1 cellular context compared by ENCODE assay signal in the genomic region with DNA sequence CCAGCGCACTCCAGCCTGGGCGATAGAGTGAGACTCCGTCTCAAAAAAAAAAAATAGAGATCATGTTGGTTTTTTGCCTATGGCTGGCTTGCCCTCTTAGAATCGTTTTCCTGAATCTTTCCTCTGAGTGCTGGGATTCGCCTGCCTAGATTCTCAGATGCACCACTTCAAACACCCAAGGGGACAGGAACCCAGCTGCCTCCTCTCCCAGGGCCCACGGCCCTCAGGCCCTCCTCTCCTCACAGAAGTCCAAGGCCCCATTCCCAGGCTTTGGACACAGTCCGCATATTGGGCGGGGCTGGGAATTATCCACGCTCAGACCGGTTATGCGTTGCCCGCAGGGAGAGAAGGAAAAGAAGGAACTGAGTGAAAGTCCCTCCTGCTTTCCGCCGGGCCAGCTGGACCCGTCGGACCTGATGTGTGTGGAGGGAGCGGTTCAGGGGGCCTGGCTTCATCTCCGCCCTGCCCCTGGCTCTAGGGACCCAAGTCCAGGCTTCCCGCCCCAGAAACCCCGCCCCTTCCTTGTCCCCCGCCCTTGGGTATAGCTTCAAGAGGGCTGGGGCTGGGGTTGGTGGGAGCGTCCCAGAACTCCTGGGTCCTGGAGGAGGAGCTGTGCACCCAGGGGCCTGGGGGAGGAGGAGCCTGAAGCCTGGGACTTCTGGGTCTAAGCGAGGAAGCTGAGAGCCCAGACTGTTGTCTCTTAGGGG.
TF ChIP-seq lines count a peak whose summit lies in the region.

No MANE protein-coding gene starts in this region.

TF ChIP-seq in HepG2, 621 proteins besides CTCF, POLR2A, EP300 and RAD21 (continues in another document):
- no peak for TF ChIP-seq MXI1 (IDR thresholded peaks at IDR 0.05; ENCODE audit: borderline replicate concordance, low read depth, low read length)
- no peak for TF ChIP-seq SAFB2 (CRISPR knock-in tag; IDR thresholded peaks at IDR 0.05; ENCODE audit: borderline replicate concordance, low read depth)
- TF ChIP-seq, protein P1, sequence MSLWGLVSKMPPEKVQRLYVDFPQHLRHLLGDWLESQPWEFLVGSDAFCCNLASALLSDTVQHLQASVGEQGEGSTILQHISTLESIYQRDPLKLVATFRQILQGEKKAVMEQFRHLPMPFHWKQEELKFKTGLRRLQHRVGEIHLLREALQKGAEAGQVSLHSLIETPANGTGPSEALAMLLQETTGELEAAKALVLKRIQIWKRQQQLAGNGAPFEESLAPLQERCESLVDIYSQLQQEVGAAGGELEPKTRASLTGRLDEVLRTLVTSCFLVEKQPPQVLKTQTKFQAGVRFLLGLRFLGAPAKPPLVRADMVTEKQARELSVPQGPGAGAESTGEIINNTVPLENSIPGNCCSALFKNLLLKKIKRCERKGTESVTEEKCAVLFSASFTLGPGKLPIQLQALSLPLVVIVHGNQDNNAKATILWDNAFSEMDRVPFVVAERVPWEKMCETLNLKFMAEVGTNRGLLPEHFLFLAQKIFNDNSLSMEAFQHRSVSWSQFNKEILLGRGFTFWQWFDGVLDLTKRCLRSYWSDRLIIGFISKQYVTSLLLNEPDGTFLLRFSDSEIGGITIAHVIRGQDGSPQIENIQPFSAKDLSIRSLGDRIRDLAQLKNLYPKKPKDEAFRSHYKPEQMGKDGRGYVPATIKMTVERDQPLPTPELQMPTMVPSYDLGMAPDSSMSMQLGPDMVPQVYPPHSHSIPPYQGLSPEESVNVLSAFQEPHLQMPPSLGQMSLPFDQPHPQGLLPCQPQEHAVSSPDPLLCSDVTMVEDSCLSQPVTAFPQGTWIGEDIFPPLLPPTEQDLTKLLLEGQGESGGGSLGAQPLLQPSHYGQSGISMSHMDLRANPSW (CRISPR knock-in tag; IDR thresholded peaks at IDR 0.05; ENCODE audit: borderline replicate concordance), result no peak
- no peak for TF ChIP-seq KAT2B (IDR thresholded peaks at IDR 0.05; ENCODE audit: borderline replicate concordance, low read depth, low read length)
- TF ChIP-seq SMARCE1 (IDR thresholded peaks at IDR 0.05; ENCODE audit: borderline replicate concordance), result no peak
- 0 out of 2 replicates have a peak, but pooled peaks have one; percentile 31 for TF ChIP-seq ZNF572 (CRISPR knock-in tag; IDR thresholded peaks at IDR 0.05)
- TF ChIP-seq KLF13 (CRISPR knock-in tag; IDR thresholded peaks at IDR 0.05), result no peak
- no peak for TF ChIP-seq ATM (IDR thresholded peaks at IDR 0.05; ENCODE audit: borderline replicate concordance)
- no peak for TF ChIP-seq ERF (CRISPR knock-in tag; IDR thresholded peaks at IDR 0.05)
- peak; percentile 58; the same call in 1 of the 2 replicates for TF ChIP-seq ZNF501 (CRISPR knock-in tag; IDR thresholded peaks at IDR 0.05)
- no peak for TF ChIP-seq HNRNPLL (IDR thresholded peaks at IDR 0.05; ENCODE audit: low read depth, low read length, poor library complexity, severe bottlenecking)
- TF ChIP-seq HOXA9 (CRISPR knock-in tag; IDR thresholded peaks at IDR 0.05; ENCODE audit: borderline replicate concordance), result no peak
- TF ChIP-seq, protein P2, sequence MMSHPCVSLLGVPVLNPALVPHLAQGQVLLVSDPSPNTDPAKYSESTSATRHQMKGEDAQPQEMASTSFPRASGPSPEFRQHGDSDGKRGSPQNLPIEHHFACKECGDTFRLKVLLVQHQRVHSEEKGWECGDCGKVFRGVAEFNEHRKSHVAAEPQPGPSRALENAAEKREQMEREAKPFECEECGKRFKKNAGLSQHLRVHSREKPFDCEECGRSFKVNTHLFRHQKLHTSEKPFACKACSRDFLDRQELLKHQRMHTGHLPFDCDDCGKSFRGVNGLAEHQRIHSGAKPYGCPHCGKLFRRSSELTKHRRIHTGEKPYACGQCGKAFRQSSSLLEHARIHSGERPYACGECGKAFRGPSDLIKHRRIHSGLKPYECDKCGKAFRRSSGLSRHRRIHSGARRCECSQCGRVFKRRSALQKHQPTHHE (CRISPR knock-in tag; IDR thresholded peaks at IDR 0.05; ENCODE audit: borderline replicate concordance), result no peak
- no peak for TF ChIP-seq ZNF24 (IDR thresholded peaks at IDR 0.05)
- TF ChIP-seq, protein P3, sequence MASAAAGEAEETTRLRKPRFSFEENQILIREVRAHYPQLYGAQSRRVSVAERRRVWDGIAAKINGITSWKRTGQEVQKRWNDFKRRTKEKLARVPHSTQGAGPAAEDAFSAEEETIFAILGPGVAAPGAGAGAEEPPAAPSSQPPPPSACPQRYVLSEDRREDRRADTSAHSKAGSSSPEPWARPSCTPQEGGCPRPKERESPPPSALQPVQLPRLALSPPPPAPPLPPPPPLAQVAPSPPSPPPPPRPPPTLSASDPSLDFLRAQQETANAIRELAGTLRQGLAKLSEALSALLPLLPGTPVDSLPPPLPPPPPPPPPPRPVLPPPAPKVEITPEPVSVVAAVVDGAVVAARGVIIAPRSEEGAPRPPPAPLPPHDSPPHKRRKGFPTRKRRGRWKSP (CRISPR knock-in tag; IDR thresholded peaks at IDR 0.05), result no peak
- TF ChIP-seq, protein P4, sequence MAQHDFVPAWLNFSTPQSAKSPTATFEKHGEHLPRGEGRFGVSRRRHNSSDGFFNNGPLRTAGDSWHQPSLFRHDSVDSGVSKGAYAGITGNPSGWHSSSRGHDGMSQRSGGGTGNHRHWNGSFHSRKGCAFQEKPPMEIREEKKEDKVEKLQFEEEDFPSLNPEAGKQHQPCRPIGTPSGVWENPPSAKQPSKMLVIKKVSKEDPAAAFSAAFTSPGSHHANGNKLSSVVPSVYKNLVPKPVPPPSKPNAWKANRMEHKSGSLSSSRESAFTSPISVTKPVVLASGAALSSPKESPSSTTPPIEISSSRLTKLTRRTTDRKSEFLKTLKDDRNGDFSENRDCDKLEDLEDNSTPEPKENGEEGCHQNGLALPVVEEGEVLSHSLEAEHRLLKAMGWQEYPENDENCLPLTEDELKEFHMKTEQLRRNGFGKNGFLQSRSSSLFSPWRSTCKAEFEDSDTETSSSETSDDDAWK (CRISPR knock-in tag; IDR thresholded peaks at IDR 0.05), result no peak
- TF ChIP-seq NFYC (CRISPR knock-in tag; IDR thresholded peaks at IDR 0.05), result no peak
- no peak for TF ChIP-seq NR2F6 (IDR thresholded peaks at IDR 0.05)
- no peak for TF ChIP-seq NR2F6 (CRISPR knock-in tag; IDR thresholded peaks at IDR 0.05)
- peak; percentile 51; the same call in 1 of the 2 replicates for TF ChIP-seq ZNF121 (CRISPR knock-in tag; IDR thresholded peaks at IDR 0.05)
- no peak for TF ChIP-seq ZNF841 (CRISPR knock-in tag; IDR thresholded peaks at IDR 0.05; ENCODE audit: borderline replicate concordance)
- TF ChIP-seq, protein P5, sequence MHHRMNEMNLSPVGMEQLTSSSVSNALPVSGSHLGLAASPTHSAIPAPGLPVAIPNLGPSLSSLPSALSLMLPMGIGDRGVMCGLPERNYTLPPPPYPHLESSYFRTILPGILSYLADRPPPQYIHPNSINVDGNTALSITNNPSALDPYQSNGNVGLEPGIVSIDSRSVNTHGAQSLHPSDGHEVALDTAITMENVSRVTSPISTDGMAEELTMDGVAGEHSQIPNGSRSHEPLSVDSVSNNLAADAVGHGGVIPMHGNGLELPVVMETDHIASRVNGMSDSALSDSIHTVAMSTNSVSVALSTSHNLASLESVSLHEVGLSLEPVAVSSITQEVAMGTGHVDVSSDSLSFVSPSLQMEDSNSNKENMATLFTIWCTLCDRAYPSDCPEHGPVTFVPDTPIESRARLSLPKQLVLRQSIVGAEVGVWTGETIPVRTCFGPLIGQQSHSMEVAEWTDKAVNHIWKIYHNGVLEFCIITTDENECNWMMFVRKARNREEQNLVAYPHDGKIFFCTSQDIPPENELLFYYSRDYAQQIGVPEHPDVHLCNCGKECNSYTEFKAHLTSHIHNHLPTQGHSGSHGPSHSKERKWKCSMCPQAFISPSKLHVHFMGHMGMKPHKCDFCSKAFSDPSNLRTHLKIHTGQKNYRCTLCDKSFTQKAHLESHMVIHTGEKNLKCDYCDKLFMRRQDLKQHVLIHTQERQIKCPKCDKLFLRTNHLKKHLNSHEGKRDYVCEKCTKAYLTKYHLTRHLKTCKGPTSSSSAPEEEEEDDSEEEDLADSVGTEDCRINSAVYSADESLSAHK (CRISPR knock-in tag; IDR thresholded peaks at IDR 0.05; ENCODE audit: borderline replicate concordance), result no peak
- TF ChIP-seq SAP130 (CRISPR knock-in tag; IDR thresholded peaks at IDR 0.05; ENCODE audit: low read depth), result peak; percentile 84
- TF ChIP-seq ZC3H4 (CRISPR knock-in tag; IDR thresholded peaks at IDR 0.05; ENCODE audit: borderline replicate concordance), result no peak
- TF ChIP-seq U2AF1 (optimal IDR thresholded peaks at IDR 0.05; ENCODE audit: low read depth, low read length), result no peak
- TF ChIP-seq ZNF75D (CRISPR knock-in tag; IDR thresholded peaks at IDR 0.05; ENCODE audit: borderline replicate concordance), result no peak
- no peak for TF ChIP-seq ZNF496 (CRISPR knock-in tag; IDR thresholded peaks at IDR 0.05; ENCODE audit: insufficient replicate concordance)
- 0 out of 2 replicates have a peak, but pooled peaks have one; percentile 56 for TF ChIP-seq ZNF772 (CRISPR knock-in tag; IDR thresholded peaks at IDR 0.05)
- peak; percentile 66; the same call in 1 of the 2 replicates for TF ChIP-seq ZNF747 (CRISPR knock-in tag; IDR thresholded peaks at IDR 0.05; ENCODE audit: borderline replicate concordance)
- TF ChIP-seq, protein P6, sequence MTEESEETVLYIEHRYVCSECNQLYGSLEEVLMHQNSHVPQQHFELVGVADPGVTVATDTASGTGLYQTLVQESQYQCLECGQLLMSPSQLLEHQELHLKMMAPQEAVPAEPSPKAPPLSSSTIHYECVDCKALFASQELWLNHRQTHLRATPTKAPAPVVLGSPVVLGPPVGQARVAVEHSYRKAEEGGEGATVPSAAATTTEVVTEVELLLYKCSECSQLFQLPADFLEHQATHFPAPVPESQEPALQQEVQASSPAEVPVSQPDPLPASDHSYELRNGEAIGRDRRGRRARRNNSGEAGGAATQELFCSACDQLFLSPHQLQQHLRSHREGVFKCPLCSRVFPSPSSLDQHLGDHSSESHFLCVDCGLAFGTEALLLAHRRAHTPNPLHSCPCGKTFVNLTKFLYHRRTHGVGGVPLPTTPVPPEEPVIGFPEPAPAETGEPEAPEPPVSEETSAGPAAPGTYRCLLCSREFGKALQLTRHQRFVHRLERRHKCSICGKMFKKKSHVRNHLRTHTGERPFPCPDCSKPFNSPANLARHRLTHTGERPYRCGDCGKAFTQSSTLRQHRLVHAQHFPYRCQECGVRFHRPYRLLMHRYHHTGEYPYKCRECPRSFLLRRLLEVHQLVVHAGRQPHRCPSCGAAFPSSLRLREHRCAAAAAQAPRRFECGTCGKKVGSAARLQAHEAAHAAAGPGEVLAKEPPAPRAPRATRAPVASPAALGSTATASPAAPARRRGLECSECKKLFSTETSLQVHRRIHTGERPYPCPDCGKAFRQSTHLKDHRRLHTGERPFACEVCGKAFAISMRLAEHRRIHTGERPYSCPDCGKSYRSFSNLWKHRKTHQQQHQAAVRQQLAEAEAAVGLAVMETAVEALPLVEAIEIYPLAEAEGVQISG (CRISPR knock-in tag; IDR thresholded peaks at IDR 0.05), result peak; percentile 30; the same call in 1 of the 2 replicates
- no peak for TF ChIP-seq ZNF235 (CRISPR knock-in tag; IDR thresholded peaks at IDR 0.05; ENCODE audit: borderline replicate concordance)
- no peak for TF ChIP-seq TCF12 (IDR thresholded peaks at IDR 0.05)
- TF ChIP-seq TCF12 (CRISPR knock-in tag; IDR thresholded peaks at IDR 0.05), result no peak
- no peak for TF ChIP-seq ZBTB21 (CRISPR knock-in tag; IDR thresholded peaks at IDR 0.05)
- TF ChIP-seq MTF2 (CRISPR knock-in tag; IDR thresholded peaks at IDR 0.05; ENCODE audit: borderline replicate concordance), result no peak
- no peak for TF ChIP-seq ZNF234 (CRISPR knock-in tag; conservative IDR thresholded peaks at IDR 0.05)
- no peak for TF ChIP-seq ZNF160 (CRISPR knock-in tag; IDR thresholded peaks at IDR 0.05)
- TF ChIP-seq ZNF431 (CRISPR knock-in tag; IDR thresholded peaks at IDR 0.05; ENCODE audit: borderline replicate concordance, low read depth), result no peak
- TF ChIP-seq ZNF441 (CRISPR knock-in tag; IDR thresholded peaks at IDR 0.05; ENCODE audit: borderline replicate concordance), result peak; percentile 95; the same call in 1 of the 2 replicates
- TF ChIP-seq ZNF839 (CRISPR knock-in tag; IDR thresholded peaks at IDR 0.05; ENCODE audit: borderline replicate concordance), result no peak
- no peak for TF ChIP-seq TCF7L2 (IDR thresholded peaks at IDR 0.05; ENCODE audit: low read depth, low read length)
- no peak for TF ChIP-seq ZNF619 (CRISPR knock-in tag; IDR thresholded peaks at IDR 0.05)
- peak; percentile 69; the same call in 1 of the 2 replicates for TF ChIP-seq GATAD1 (CRISPR knock-in tag; IDR thresholded peaks at IDR 0.05)
- no peak for TF ChIP-seq ZNF256 (CRISPR knock-in tag; conservative IDR thresholded peaks at IDR 0.05)
- TF ChIP-seq NFKBIZ (CRISPR knock-in tag; IDR thresholded peaks at IDR 0.05), result no peak
- no peak for TF ChIP-seq MEIS2 (CRISPR knock-in tag; IDR thresholded peaks at IDR 0.05)
- TF ChIP-seq MAZ (IDR thresholded peaks at IDR 0.05; ENCODE audit: borderline replicate concordance, low read depth, low read length), result no peak
- TF ChIP-seq MAZ (CRISPR knock-in tag; IDR thresholded peaks at IDR 0.05; ENCODE audit: low read depth), result 0 out of 2 replicates have a peak, but pooled peaks have one; percentile 24
- TF ChIP-seq MYC (CRISPR knock-in tag; IDR thresholded peaks at IDR 0.05; ENCODE audit: borderline replicate concordance), result no peak; the same call in 1 of the 2 replicates
- no peak for TF ChIP-seq STAG1 (CRISPR knock-in tag; IDR thresholded peaks at IDR 0.05)
- TF ChIP-seq ZBTB1 (CRISPR knock-in tag; IDR thresholded peaks at IDR 0.05; ENCODE audit: borderline replicate concordance), result no peak; the same call in 1 of the 2 replicates
- TF ChIP-seq ZNF670 (CRISPR knock-in tag; IDR thresholded peaks at IDR 0.05; ENCODE audit: borderline replicate concordance), result no peak
- no peak for TF ChIP-seq SP4 (CRISPR knock-in tag; IDR thresholded peaks at IDR 0.05)
- TF ChIP-seq, protein P7, sequence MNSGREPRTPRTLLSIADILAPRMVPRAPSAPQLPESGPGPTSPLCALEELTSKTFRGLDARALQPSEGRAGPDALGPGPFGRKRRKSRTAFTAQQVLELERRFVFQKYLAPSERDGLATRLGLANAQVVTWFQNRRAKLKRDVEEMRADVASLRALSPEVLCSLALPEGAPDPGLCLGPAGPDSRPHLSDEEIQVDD (CRISPR knock-in tag; IDR thresholded peaks at IDR 0.05; ENCODE audit: borderline replicate concordance), result no peak
- TF ChIP-seq ZNF331 (CRISPR knock-in tag; IDR thresholded peaks at IDR 0.05), result 0 out of 2 replicates have a peak, but pooled peaks have one; percentile 43
- no peak for TF ChIP-seq SIX1 (CRISPR knock-in tag; IDR thresholded peaks at IDR 0.05; ENCODE audit: borderline replicate concordance)
- TF ChIP-seq ZNF224 (CRISPR knock-in tag; IDR thresholded peaks at IDR 0.05), result peak; percentile 38; the same call in 1 of the 2 replicates
- 0 out of 2 replicates have a peak, but pooled peaks have one; percentile 36 for TF ChIP-seq KDM2A (CRISPR knock-in tag; IDR thresholded peaks at IDR 0.05; ENCODE audit: borderline replicate concordance, low read depth)
- TF ChIP-seq, protein P8, sequence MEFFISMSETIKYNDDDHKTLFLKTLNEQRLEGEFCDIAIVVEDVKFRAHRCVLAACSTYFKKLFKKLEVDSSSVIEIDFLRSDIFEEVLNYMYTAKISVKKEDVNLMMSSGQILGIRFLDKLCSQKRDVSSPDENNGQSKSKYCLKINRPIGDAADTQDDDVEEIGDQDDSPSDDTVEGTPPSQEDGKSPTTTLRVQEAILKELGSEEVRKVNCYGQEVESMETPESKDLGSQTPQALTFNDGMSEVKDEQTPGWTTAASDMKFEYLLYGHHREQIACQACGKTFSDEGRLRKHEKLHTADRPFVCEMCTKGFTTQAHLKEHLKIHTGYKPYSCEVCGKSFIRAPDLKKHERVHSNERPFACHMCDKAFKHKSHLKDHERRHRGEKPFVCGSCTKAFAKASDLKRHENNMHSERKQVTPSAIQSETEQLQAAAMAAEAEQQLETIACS (CRISPR knock-in tag; IDR thresholded peaks at IDR 0.05), result no peak
- no peak for TF ChIP-seq ZBTB8A (CRISPR knock-in tag; IDR thresholded peaks at IDR 0.05; ENCODE audit: borderline replicate concordance, low read depth)
